ENCODE assay signal across 1 cellular context in the genomic region with DNA sequence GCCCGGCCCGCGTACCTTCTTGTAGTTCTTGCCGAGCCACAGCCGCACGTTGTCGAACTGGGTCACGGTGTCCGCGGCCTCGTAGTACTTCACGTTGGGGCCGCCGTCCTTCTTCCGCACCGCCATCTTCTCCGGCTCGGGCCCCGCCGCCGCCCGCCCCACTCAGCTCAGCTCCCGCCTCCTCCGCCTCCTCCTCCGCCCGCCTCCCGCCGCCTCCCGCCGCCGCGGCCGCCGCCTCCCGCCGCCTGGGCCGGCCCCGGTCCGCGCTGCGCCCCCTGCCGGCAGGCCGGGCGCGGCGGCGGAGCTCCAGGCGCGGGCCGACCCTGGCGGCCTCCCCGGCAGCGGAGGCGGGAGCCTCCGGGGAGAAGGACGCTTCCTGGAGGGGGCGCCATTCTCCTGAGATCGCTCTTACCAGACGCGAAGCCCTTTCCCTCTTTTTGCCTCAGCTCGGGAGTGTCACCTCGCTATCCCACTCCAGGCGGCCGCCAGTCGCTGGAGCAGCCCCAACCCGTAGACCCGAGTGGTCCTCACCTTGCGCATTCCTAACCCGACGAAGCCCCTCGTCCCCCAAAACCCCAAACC.
TF ChIP-seq lines count a peak whose summit lies in the region.

Gene SMARCC2, minus strand, starts transcription at position 148 of the 582 bp plus-strand sequence. Its CDS starts 22 bp downstream, at position 126.

TF ChIP-seq in IMR-90, 13 proteins besides CTCF, POLR2A, EP300 and RAD21:
- TF ChIP-seq, protein P1, sequence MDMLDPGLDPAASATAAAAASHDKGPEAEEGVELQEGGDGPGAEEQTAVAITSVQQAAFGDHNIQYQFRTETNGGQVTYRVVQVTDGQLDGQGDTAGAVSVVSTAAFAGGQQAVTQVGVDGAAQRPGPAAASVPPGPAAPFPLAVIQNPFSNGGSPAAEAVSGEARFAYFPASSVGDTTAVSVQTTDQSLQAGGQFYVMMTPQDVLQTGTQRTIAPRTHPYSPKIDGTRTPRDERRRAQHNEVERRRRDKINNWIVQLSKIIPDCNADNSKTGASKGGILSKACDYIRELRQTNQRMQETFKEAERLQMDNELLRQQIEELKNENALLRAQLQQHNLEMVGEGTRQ (IDR thresholded peaks at IDR 0.05; ENCODE audit: low read depth, low read length), result no peak
- TF ChIP-seq SMC3 (IDR thresholded peaks at IDR 0.05; ENCODE audit: low read depth, low read length) (peak; percentile 70), MAZ (IDR thresholded peaks at IDR 0.05; ENCODE audit: borderline replicate concordance, low read depth, low read length) (peak; percentile 62; the same call in 1 of the 2 replicates), MAFK (IDR thresholded peaks at IDR 0.05; ENCODE audit: low read depth, low read length) (no peak), MXI1 (IDR thresholded peaks at IDR 0.05; ENCODE audit: borderline replicate concordance, low read depth, low read length) (no peak), BHLHE40 (IDR thresholded peaks at IDR 0.05; ENCODE audit: low read depth, low read length) (0 out of 2 replicates have a peak, but pooled peaks have one; percentile 5), NFE2L2 (IDR thresholded peaks at IDR 0.05; ENCODE audit: low read depth, low read length) (no peak), RCOR1 (IDR thresholded peaks at IDR 0.05; ENCODE audit: insufficient replicate concordance, low read length) (no peak), CEBPB (IDR thresholded peaks at IDR 0.05; ENCODE audit: low read depth, low read length) (no peak), FOS (IDR thresholded peaks at IDR 0.05; ENCODE audit: low read depth, low read length) (no peak), CHD1 (IDR thresholded peaks at IDR 0.05; ENCODE audit: low read depth, low read length) (no peak), RFX5 (IDR thresholded peaks at IDR 0.05; ENCODE audit: low read depth, low read length) (no peak)
- TF ChIP-seq, protein P2, sequence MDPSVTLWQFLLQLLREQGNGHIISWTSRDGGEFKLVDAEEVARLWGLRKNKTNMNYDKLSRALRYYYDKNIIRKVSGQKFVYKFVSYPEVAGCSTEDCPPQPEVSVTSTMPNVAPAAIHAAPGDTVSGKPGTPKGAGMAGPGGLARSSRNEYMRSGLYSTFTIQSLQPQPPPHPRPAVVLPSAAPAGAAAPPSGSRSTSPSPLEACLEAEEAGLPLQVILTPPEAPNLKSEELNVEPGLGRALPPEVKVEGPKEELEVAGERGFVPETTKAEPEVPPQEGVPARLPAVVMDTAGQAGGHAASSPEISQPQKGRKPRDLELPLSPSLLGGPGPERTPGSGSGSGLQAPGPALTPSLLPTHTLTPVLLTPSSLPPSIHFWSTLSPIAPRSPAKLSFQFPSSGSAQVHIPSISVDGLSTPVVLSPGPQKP (IDR thresholded peaks at IDR 0.05; ENCODE audit: borderline replicate concordance, low read depth, low read length), result no peak
TF ChIP-seq in IMR-90: peak in this region for 3.
